Comparison of ENCODE assay signal across 8 cellular contexts in genomic region chr9:96217756-96218693, GRCh38.
DNase-seq lines count a peak whose midpoint lies in the region; ATAC-seq and TF ChIP-seq lines count a peak whose summit lies in the region.

No MANE protein-coding gene starts in this region.

- peak; percentile 54; the same call in 1 of the 2 replicates for TF ChIP-seq POLR2A in IMR-90 (IDR thresholded peaks at IDR 0.05; ENCODE audit: low read depth, low read length)

- peak overlapping the region; percentile 10; the same call in 1 of the 2 replicates for H2AK5ac ChIP-seq in IMR-90 (ENCODE audit: low read depth, low read length)

- 2% methylated on average over 14 of the region's 43 CpGs; no CpG with 5 or more reads in 1 of the 2 experiments for WGBS in IMR-90 (ENCODE audit: extremely low coverage in 2 of 2, insufficient read length in 1 of 2), 2 experiments

- H3K27ac Mint-ChIP-seq in nephron progenitor cell = no peak overlapping the region

- H2BK20ac ChIP-seq in IMR-90 (ENCODE audit: low read depth, low read length) = 0 out of 2 replicates have a peak overlapping the region, but pooled peaks have one; percentile 31

- no peak overlapping the region for H3K14ac ChIP-seq in IMR-90 (replicated peaks; ENCODE audit: low read depth, low read length)

- no peak overlapping the region; the same call in 1 of the 2 replicates for H4K5ac ChIP-seq in IMR-90 (ENCODE audit: low read depth, low read length)

- dilution Hi-C loops in IMR-90 (cut with HindIII; ENCODE audit: low sequenced_read_pairs, unreplicated experiment) = no loop called here

- no peak overlapping the region for H4K91ac ChIP-seq in IMR-90 (ENCODE audit: insufficient read depth, low read depth, low read length)

- no peaks in the 10 kb centered on the region for H3K9me1 ChIP-seq in IMR-90 (ENCODE audit: insufficient read depth, low read length)

- H3K4me1 ChIP-seq in IMR-90 (ENCODE audit: control insufficient read depth, insufficient read depth, low read length) = peaks cover 2% of the 10 kb centered on the region; the same call in 1 of the 2 replicates

- no peaks in the 10 kb centered on the region for H3K79me1 ChIP-seq in IMR-90 (ENCODE audit: low read depth in 1 of 2, low read length in 2 of 2)

- peak; percentile 98 for TF ChIP-seq RAD21 in IMR-90 (IDR thresholded peaks at IDR 0.05; ENCODE audit: low read length)

- peaks cover 36% of the 10 kb centered on the region for H3K4me1 Mint-ChIP-seq in nephron progenitor cell

- no peaks in the 10 kb centered on the region for H4K20me1 ChIP-seq in IMR-90 (ENCODE audit: insufficient read depth, low read length)

- POLR2A ChIA-PET in IMR-90 (lab: Charles Lee; ENCODE audit: unreplicated experiment) = no interaction called here
- POLR2A ChIA-PET in RWPE1 (lab: Yijun Ruan, JAX; ENCODE audit: low non-redundant PET) = interaction anchor here (0.7 kb wide), 1 partner anchor 264 kb away, joined by 11 read pairs; no protein-coding TSS in a partner anchor

- no peak overlapping the region for H2BK120ac ChIP-seq in IMR-90 (ENCODE audit: low read depth, low read length)

- no peak overlapping the region; the same call in 1 of the 2 replicates for H3K18ac ChIP-seq in IMR-90 (ENCODE audit: low read depth, low read length)

- DNase-seq in IMR-90 = peak; percentile 30
- DNase-seq in RWPE1 (ENCODE audit: low spot score) = peak; percentile 92
- peak; percentile 90 for DNase-seq in activated effector memory CD4-positive, alpha-beta T cell treated with anti-CD3 and anti-CD28 coated beads, Interleukin-2, amount 50 U/mL, for 16 hours
- peak; percentile 80 for DNase-seq in fibroblast of villous mesenchyme (ENCODE audit: low read depth)
- DNase-seq in nephron progenitor cell = peak; percentile 94
- DNase-seq in stimulated activated naive CD8-positive, alpha-beta T cell treated with anti-CD3 and anti-CD28 coated beads, Interleukin-15, Interleukin-2, amounts not matched to agents 100 U/mL and 50 U/mL, for 24 hours = peak; percentile 87

- no peak overlapping the region for H3K23ac ChIP-seq in IMR-90 (ENCODE audit: low read depth, low read length)

- peaks cover 9% of the 10 kb centered on the region for H3K36me3 Mint-ChIP-seq in nephron progenitor cell (ENCODE audit: low read depth)

- no TSS peak for BruUV-seq in IMR-90 (replicated peaks; lab: Mats Ljungman, UMichigan)

- H3K9me3 Mint-ChIP-seq in nephron progenitor cell = peaks cover 15% of the 10 kb centered on the region

- H3K9me3 ChIP-seq in IMR-90 (ENCODE audit: control insufficient read depth, insufficient read depth, low read length) = no peaks in the 10 kb centered on the region

- H3K27me3 Mint-ChIP-seq in nephron progenitor cell (ENCODE audit: low read depth, poor library complexity) = peaks cover 3% of the 10 kb centered on the region

- intact Hi-C loops in IMR-90 (cut with micrococcal nuclease) = loop anchor here (1.0 to 10.0 kb wide), 8 partner anchors 193 to 1086 kb away; partner anchors contain the start of genes ERCC6L2 and FANCC

- peak overlapping the region in 1 of 2 experiments; percentile 23; a peak in 1 of 4 replicates for H4K8ac ChIP-seq in IMR-90 (ENCODE audit: low read depth in 2 of 2, low read length in 2 of 2)

- no peak overlapping the region for H3K56ac ChIP-seq in IMR-90 (ENCODE audit: extremely low read depth, insufficient read depth, low read length)

- H3K27me3 ChIP-seq in IMR-90 (ENCODE audit: control insufficient read depth, insufficient read depth, low read length) = peaks cover 34% of the 10 kb centered on the region

- peak overlapping the region; percentile 62; the same call in 1 of the 2 replicates for H3K4ac ChIP-seq in IMR-90 (ENCODE audit: low read depth, low read length)

- peak overlapping the region; percentile 82 for H3K4me2 ChIP-seq in IMR-90 (ENCODE audit: low read depth, low read length)

- no peak overlapping the region for H2BK5ac ChIP-seq in IMR-90 (ENCODE audit: low read depth, low read length, poor library complexity, severe bottlenecking)

- peak overlapping the region; percentile 78 for H2AK9ac ChIP-seq in IMR-90 (replicated peaks; ENCODE audit: low read depth, low read length, poor library complexity)

- ATAC-seq in GM19452 (IDR thresholded peaks at IDR 0.05; ENCODE audit: unreplicated experiment) (peak; percentile 87), IMR-90 (ENCODE audit: low read depth) (peak; percentile 99)
- peak; percentile 95 for ATAC-seq in stimulated activated naive CD8-positive, alpha-beta T cell treated with anti-CD3 and anti-CD28 coated beads, Interleukin-15, Interleukin-2, amounts not matched to agents 100 U/mL and 50 U/mL, for 24 hours

- no peaks in the 10 kb centered on the region for H3K36me3 ChIP-seq in IMR-90 (ENCODE audit: control insufficient read depth, insufficient read depth, low read length)

- CTCF ChIA-PET in IMR-90 (lab: Yijun Ruan, JAX) (interaction anchor here (0.5 to 1.6 kb wide), 10 partner anchors 11 to 1012 kb away, joined by 3 to 8 read pairs (median 3); no protein-coding TSS in a partner anchor), RWPE1 (lab: Yijun Ruan, JAX) (interaction anchor here (0.5 to 2.3 kb wide), 31 partner anchors 9 to 1089 kb away, joined by 3 to 12 read pairs (median 3); no protein-coding TSS in a partner anchor)

- H3K9ac ChIP-seq in IMR-90 (ENCODE audit: low read depth, low read length) = peak overlapping the region; percentile 10; the same call in 1 of the 2 replicates

- H3K4me3 Mint-ChIP-seq in nephron progenitor cell = peak overlapping the region; percentile 72

- peak overlapping the region; percentile 87 for H2AFZ ChIP-seq in IMR-90 (replicated peaks; ENCODE audit: low read length, poor library complexity)

- in situ Hi-C loops in IMR-90 (cut with MboI; ENCODE audit: low sequenced_read_pairs) = loop anchor here (10.0 to 25.0 kb wide), 3 partner anchors 481 to 1553 kb away; no protein-coding TSS in a partner anchor

- TF ChIP-seq CTCF in C4-2B (conservative IDR thresholded peaks at IDR 0.05) (peak; percentile 99), IMR-90 (conservative IDR thresholded peaks at IDR 0.05; ENCODE audit: low read depth, low read length) (peak; percentile 99), RWPE1 (conservative IDR thresholded peaks at IDR 0.05; ENCODE audit: low read depth) (peak; percentile 100), fibroblast of villous mesenchyme (IDR thresholded peaks at IDR 0.05; ENCODE audit: insufficient read depth, low read depth, low read length) (peak; percentile 95), nephron progenitor cell (IDR thresholded peaks at IDR 0.05) (peak; percentile 98)

- H3K4me3 ChIP-seq in IMR-90 (ENCODE audit: insufficient read depth, low read depth, low read length) (peak overlapping the region; percentile 28), fibroblast of villous mesenchyme (ENCODE audit: low read depth, low read length) (peak overlapping the region; percentile 45)

- peak overlapping the region; percentile 68 for H3K27ac ChIP-seq in C4-2B
- no peak overlapping the region for H3K27ac ChIP-seq in IMR-90 (ENCODE audit: insufficient read depth, low read length)
- H3K27ac ChIP-seq in RWPE1 = peak overlapping the region; percentile 48

- no peak overlapping the region for H2BK15ac ChIP-seq in IMR-90 (ENCODE audit: low read depth, low read length)

TF ChIP-seq in IMR-90, 13 proteins besides CTCF, POLR2A, EP300 and RAD21:
- TF ChIP-seq MAFK (IDR thresholded peaks at IDR 0.05; ENCODE audit: low read depth, low read length) (no peak; the same call in 1 of the 2 replicates), CHD1 (IDR thresholded peaks at IDR 0.05; ENCODE audit: low read depth, low read length) (no peak), MAZ (IDR thresholded peaks at IDR 0.05; ENCODE audit: borderline replicate concordance, low read depth, low read length) (peak; percentile 70; the same call in 1 of the 2 replicates), USF2 (IDR thresholded peaks at IDR 0.05; ENCODE audit: low read depth, low read length) (no peak), BHLHE40 (IDR thresholded peaks at IDR 0.05; ENCODE audit: low read depth, low read length) (no peak), SMC3 (IDR thresholded peaks at IDR 0.05; ENCODE audit: low read depth, low read length) (peak; percentile 70), MXI1 (IDR thresholded peaks at IDR 0.05; ENCODE audit: borderline replicate concordance, low read depth, low read length) (no peak), RCOR1 (IDR thresholded peaks at IDR 0.05; ENCODE audit: insufficient replicate concordance, low read length) (peak; percentile 44), CEBPB (IDR thresholded peaks at IDR 0.05; ENCODE audit: low read depth, low read length) (no peak), NFE2L2 (IDR thresholded peaks at IDR 0.05; ENCODE audit: low read depth, low read length) (no peak), FOS (IDR thresholded peaks at IDR 0.05; ENCODE audit: low read depth, low read length) (no peak), RFX5 (IDR thresholded peaks at IDR 0.05; ENCODE audit: low read depth, low read length) (no peak)
- TF ChIP-seq, protein P1, sequence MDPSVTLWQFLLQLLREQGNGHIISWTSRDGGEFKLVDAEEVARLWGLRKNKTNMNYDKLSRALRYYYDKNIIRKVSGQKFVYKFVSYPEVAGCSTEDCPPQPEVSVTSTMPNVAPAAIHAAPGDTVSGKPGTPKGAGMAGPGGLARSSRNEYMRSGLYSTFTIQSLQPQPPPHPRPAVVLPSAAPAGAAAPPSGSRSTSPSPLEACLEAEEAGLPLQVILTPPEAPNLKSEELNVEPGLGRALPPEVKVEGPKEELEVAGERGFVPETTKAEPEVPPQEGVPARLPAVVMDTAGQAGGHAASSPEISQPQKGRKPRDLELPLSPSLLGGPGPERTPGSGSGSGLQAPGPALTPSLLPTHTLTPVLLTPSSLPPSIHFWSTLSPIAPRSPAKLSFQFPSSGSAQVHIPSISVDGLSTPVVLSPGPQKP (IDR thresholded peaks at IDR 0.05; ENCODE audit: borderline replicate concordance, low read depth, low read length) = no peak

Comparison
In these comparisons a context has a peak if more than half of its experiments do, and no peak if none do; other contexts are left out.
1. DNase-seq: peak in every context shown above with its lines; median percentile 94 in nephron progenitor cell; 92 in RWPE1; 90 in activated effector memory CD4-positive, alpha-beta T cell treated with anti-CD3 and anti-CD28 coated beads, Interleukin-2, amount 50 U/mL, for 16 hours; 87 in stimulated activated naive CD8-positive, alpha-beta T cell treated with anti-CD3 and anti-CD28 coated beads, Interleukin-15, Interleukin-2, amounts not matched to agents 100 U/mL and 50 U/mL, for 24 hours; 80 in fibroblast of villous mesenchyme; 30 in IMR-90.